Comparison of ENCODE assay signal across 32 cellular contexts in the genomic region with DNA sequence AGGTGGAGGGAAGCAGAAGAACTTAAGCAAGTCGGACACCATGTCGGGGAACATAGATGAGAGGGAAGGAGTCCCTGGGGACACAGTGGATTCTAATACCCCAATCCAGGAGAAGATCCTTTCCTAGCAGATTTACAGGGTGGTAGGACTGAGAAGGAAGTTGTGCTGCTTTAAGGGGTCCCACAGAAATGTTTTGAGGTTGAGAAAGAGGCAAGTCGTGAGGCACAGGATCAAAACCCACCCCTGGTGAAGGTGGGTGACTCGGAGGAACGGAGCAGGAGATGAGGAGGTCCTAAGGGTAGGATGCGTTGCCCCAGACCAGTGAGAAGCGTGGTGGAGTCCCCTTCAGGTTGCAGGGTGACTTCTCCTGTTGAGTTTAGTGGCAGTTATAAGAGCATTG. TPM values are rescaled to one million over a fixed set of nuclear protein-coding genes. Genes with fewer than 3 reads are reported as not detected.
"Had no signal": no experiment of that assay in that cellular context is flagged by ENCODE, and none has a peak within 500 bp of the region (broad histone marks: within the 10 kb centered on the region; RNA-seq: fewer than 3 reads in every experiment).

No MANE protein-coding gene starts in this region.

- H3K9me3 Mint-ChIP-seq: dendritic cell treated with granulocyte-macrophage colony-stimulating factor and Interleukin-4, amounts not matched to agents 40 ng/mL and 50 ng/mL, for 4 days; immature natural killer cell; mesothelial cell of epicardium had no signal

- H3K4me1 Mint-ChIP-seq: immature natural killer cell, mesothelial cell of epicardium had no signal

- H3K4me1 ChIP-seq: colonic mucosa, esophagus squamous epithelium, gastrocnemius medialis, heart right ventricle, left lung, lower lobe of right lung had no signal

- H3K36me3 ChIP-seq: colonic mucosa, esophagus squamous epithelium, gastrocnemius medialis, heart right ventricle, left lung, lower lobe of right lung had no signal

- H3K27ac Mint-ChIP-seq: dendritic cell treated with granulocyte-macrophage colony-stimulating factor and Interleukin-4, amounts not matched to agents 40 ng/mL and 50 ng/mL, for 4 days; immature natural killer cell; mesothelial cell of epicardium had no signal

- H3K27me3 ChIP-seq: colonic mucosa, gastrocnemius medialis, left lung had no signal

- H3K27ac ChIP-seq: colonic mucosa, epithelial cell of prostate, esophagus squamous epithelium, gastrocnemius medialis, heart right ventricle, left lung, lower lobe of right lung had no signal

- H3K4me3 ChIP-seq: colonic mucosa, esophagus squamous epithelium, gastrocnemius medialis, heart right ventricle, left lung, lower lobe of right lung, mucosa of descending colon had no signal

- DNase-seq: cerebellar nuclear complex; colonic mucosa; cortex of kidney; effector CD4-positive, alpha-beta T cell; effector memory CD4-positive, alpha-beta T cell; erythroblast; esophagus squamous epithelium; foreskin fibroblast; foreskin melanocyte; gastrocnemius medialis; glutamatergic neuron; head of caudate nucleus; heart right ventricle; hypothalamus; immature natural killer cell; left cardiac atrium; left lung; left ventricle myocardium superior; lower lobe of right lung; mesenchymal stem cell; mucosa of descending colon had no signal

- H3K4me3 Mint-ChIP-seq: dendritic cell treated with granulocyte-macrophage colony-stimulating factor and Interleukin-4, amounts not matched to agents 40 ng/mL and 50 ng/mL, for 4 days; immature natural killer cell; mesothelial cell of epicardium had no signal

- H3K9me3 ChIP-seq: colonic mucosa, esophagus squamous epithelium, gastrocnemius medialis, heart right ventricle, left lung, lower lobe of right lung, mucosa of descending colon had no signal

- H3K36me3 Mint-ChIP-seq: immature natural killer cell, mesothelial cell of epicardium had no signal

RNA-seq across cellular contexts. Expression of a gene that starts 32.7 kb away (rescaled TPM):
- total RNA-seq: chondrocyte, colonic mucosa, esophagus mucosa, esophagus squamous epithelium, gastrocnemius medialis, glomerular endothelial cell, kidney epithelial cell, left cardiac atrium, left lung, left ventricle myocardium superior, lower lobe of right lung, lung microvascular endothelial cell, mesenteric fat pad, mesothelial cell of epicardium, myocyte had no signal
- polyA plus RNA-seq: heart right ventricle, immature natural killer cell, keratinocyte had no signal
